ENCODE assay signal across 8 cellular contexts in genomic region chr7:70694357-70694908, GRCh38.
DNase-seq lines count a peak whose midpoint lies in the region; ATAC-seq and TF ChIP-seq lines count a peak whose summit lies in the region.

No MANE protein-coding gene starts in this region.

- no peaks in the 10 kb centered on the region for H3K36me3 ChIP-seq in colonic mucosa
- H3K36me3 ChIP-seq in testis (ENCODE audit: low read depth, missing control alignments), result no peaks in the 10 kb centered on the region

- 0% methylated on average over 16 to 56 of the region's 85 CpGs for WGBS in lower leg skin, 2 donors
- WGBS in testis, 2 donors, result 0 to 1% methylated on average over 15 to 56 of the region's 85 CpGs

- TF ChIP-seq CTCF in GM13976 (IDR thresholded peaks at IDR 0.05; ENCODE audit: borderline replicate concordance, control extremely low read depth, extremely low read depth, insufficient read depth, missing control alignments), result no peak
- TF ChIP-seq CTCF in colonic mucosa (IDR thresholded peaks at IDR 0.05), result no peak
- no peak for TF ChIP-seq CTCF in lower leg skin (IDR thresholded peaks at IDR 0.05)
- no peak for TF ChIP-seq CTCF in testis (IDR thresholded peaks at IDR 0.05)

- H3K27ac ChIP-seq in colonic mucosa (peak overlapping the region; percentile 73), testis (peak overlapping the region in 1 of 2 donors; percentile 73)

- H3K27me3 ChIP-seq in colonic mucosa (no peaks in the 10 kb centered on the region), testis (no peaks in the 10 kb centered on the region)

- H3K9ac ChIP-seq in colonic mucosa (ENCODE audit: low read depth in 2 of 2, low read length in 2 of 2), result peak overlapping the region; percentile 91 to 93

- TF ChIP-seq POLR2A in lower leg skin (IDR thresholded peaks at IDR 0.05) (no peak), testis (IDR thresholded peaks at IDR 0.05) (no peak)

- DNase-seq in A172 (ENCODE audit: low spot score), result peak; percentile 35
- peak; percentile 67 for DNase-seq in GM13976 (ENCODE audit: low spot score)
- peak; percentile 26 for DNase-seq in RKO (ENCODE audit: low spot score)
- peak; percentile 43 for DNase-seq in colonic mucosa
- DNase-seq in lower leg skin (ENCODE audit: low spot score in 2 of 2), result no peak
- peak; percentile 35 for DNase-seq in testis
- DNase-seq in stimulated activated CD4-positive, alpha-beta T cell treated with anti-CD3 and anti-CD28 coated beads, Interleukin-12 subunit alpha, Interleukin-12 subunit beta, amount 100 ng/mL, for 4 hours, result no peak

- peak; percentile 32 for ATAC-seq in HG02973 (IDR thresholded peaks at IDR 0.05; ENCODE audit: unreplicated experiment)

- H3K4me1 ChIP-seq in colonic mucosa, result no peaks in the 10 kb centered on the region
- no peaks in the 10 kb centered on the region for H3K4me1 ChIP-seq in testis

- H3K9me3 ChIP-seq in colonic mucosa (no peaks in the 10 kb centered on the region), testis (no peaks in the 10 kb centered on the region)

- intact Hi-C loops in colonic mucosa (cut with DNase I) (loop anchor here (5.0 to 10.0 kb wide), 3 partner anchors 100 to 650 kb away; no protein-coding TSS in a partner anchor), lower leg skin (cut with DNase I; ENCODE audit: low total_unique reads) (loop anchor here (10.0 kb wide), 1 partner anchor 90 kb away; no protein-coding TSS in a partner anchor), testis (cut with DNase I; ENCODE audit: low total_unique reads) (no loop called here)

- H3K4me3 ChIP-seq in colonic mucosa (peak overlapping the region; percentile 68), lower leg skin (ENCODE audit: low read depth, poor library complexity, severe bottlenecking) (peak overlapping the region; percentile 91), testis (peak overlapping the region; percentile 71 to 75)

- in situ Hi-C loops in GM13976 (cut with MboI; ENCODE audit: low sequenced_read_pairs, unreplicated experiment), result no loop called here

Comparison
In these comparisons a context has a peak if more than half of its experiments do, and no peak if none do; other contexts are left out.
1. DNase-seq: peak in A172 (single experiment), GM13976 (single experiment), RKO (single experiment), colonic mucosa (single experiment) and testis (single experiment); none in lower leg skin (0 of 2) and stimulated activated CD4-positive, alpha-beta T cell treated with anti-CD3 and anti-CD28 coated beads, Interleukin-12 subunit alpha, Interleukin-12 subunit beta, amount 100 ng/mL, for 4 hours (single experiment).
2. Peak in every context shown above with its lines, with median percentiles within 50 percentile points of each other: H3K4me3 ChIP-seq.